ENCODE assay signal across 8 cellular contexts in the genomic region with DNA sequence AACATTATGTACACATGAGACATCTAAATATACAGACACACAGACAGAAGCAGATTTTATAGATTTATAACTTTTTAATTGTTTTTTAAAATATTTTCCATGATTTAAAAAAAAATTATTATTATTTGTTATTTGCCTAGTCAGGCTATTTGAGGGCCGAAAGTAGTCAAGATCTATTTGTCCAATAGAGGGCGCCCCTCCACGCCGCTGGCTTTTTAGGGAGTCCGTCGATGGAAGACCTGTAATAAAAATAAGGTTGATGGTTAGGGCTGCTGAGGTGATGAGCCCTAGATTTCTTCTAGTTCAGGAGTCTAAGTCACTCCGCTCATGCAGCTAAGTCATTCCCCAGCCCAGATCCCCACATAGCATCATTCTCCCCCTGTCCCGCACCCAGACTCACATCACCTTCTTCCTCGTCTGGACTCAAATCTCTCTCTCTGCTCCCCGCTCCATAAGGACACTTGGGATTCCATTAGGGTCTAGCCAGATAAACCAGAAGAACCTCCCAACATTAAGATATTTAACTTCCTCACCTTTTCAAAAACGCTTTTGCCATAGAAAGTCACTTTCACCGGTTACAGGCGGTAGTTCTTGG. TPM values are rescaled to one million over a fixed set of nuclear protein-coding genes. Genes with fewer than 3 reads are reported as not detected.
DNase-seq lines count a peak whose midpoint lies in the region; ATAC-seq and TF ChIP-seq lines count a peak whose summit lies in the region.

No MANE protein-coding gene starts in this region.

- DNase-seq in NCI-H1436 (lab: John Stamatoyannopoulos, UW) (peak; percentile 8), NCI-H1436 treated with DMSO at 0.1 percent for 48 hours (lab: John Stamatoyannopoulos, UW) (no peak), NOMO-1 (lab: John Stamatoyannopoulos, UW; ENCODE audit: unreplicated experiment in 2 of 2) (peak; percentile 51 to 54), activated T-cell treated with anti-CD3 and anti-CD28 coated beads for 4 hours (peak; percentile 77), fibroblast of the aortic adventitia (ENCODE audit: low read depth) (peak; percentile 32), retinal pigment epithelial cell (ENCODE audit: low read depth) (no peak)

- TF ChIP-seq CTCF in fibroblast of the aortic adventitia (IDR thresholded peaks at IDR 0.05; ENCODE audit: insufficient read depth, low read length), result peak; percentile 50
- TF ChIP-seq CTCF in retinal pigment epithelial cell (conservative IDR thresholded peaks at IDR 0.05; ENCODE audit: low read depth, low read length), result peak; percentile 54

- ATAC-seq in HG03159 (IDR thresholded peaks at IDR 0.05; ENCODE audit: unreplicated experiment) (no peak), HG03039 (IDR thresholded peaks at IDR 0.05; ENCODE audit: unreplicated experiment) (no peak)

- H3K4me3 ChIP-seq in fibroblast of the aortic adventitia (ENCODE audit: low read depth, low read length) (no peak overlapping the region), retinal pigment epithelial cell (ENCODE audit: low read length) (no peak overlapping the region)

RNA-seq across cellular contexts. Expression of a gene that starts 33.9 kb away (rescaled TPM):
- total RNA-seq in fibroblast of the aortic adventitia (ENCODE audit: low replicate concordance), result not detected in 2 replicates

Comparison
In these comparisons a context has a peak if more than half of its experiments do, and no peak if none do; other contexts are left out.
1. DNase-seq: peak in NCI-H1436 (single experiment), NOMO-1 (2 of 2), activated T-cell treated with anti-CD3 and anti-CD28 coated beads for 4 hours (single experiment) and fibroblast of the aortic adventitia (single experiment); none in NCI-H1436 treated with DMSO at 0.1 percent for 48 hours (single experiment) and retinal pigment epithelial cell (single experiment).